Comparison of ENCODE assay signal across 17 cellular contexts in the genomic region with DNA sequence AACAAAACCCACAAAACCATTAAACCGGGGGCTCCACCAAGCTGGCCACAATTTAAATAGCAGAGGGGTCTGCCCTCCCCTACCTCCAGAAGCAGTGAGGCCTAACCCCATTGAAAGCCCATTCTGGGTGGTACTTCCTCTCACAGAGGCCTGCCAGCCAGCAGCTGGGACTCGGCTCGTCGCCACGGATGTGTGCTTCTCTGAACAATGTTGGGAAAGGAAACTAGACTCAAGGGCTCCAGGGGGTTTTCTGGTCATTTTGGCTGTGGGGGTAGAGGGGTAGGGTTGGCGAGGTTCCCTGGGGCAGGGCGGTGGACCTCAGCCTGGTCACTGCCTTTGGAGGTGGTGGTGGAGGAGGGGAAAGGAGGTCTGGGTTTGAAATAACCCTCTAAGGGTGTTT. TPM values are rescaled to one million over a fixed set of nuclear protein-coding genes. Genes with fewer than 3 reads are reported as not detected.
DNase-seq lines count a peak whose midpoint lies in the region; ATAC-seq and TF ChIP-seq lines count a peak whose summit lies in the region.
"Had no signal": no experiment of that assay in that cellular context is flagged by ENCODE, and none has a peak within 500 bp of the region (broad histone marks: within the 10 kb centered on the region; RNA-seq: fewer than 3 reads in every experiment).

No MANE protein-coding gene starts in this region.

- peaks cover 0 to 39% (median 13%) of the 10 kb centered on the region in 9 donors for H3K4me1 ChIP-seq in heart right ventricle
- H3K4me1 ChIP-seq in Loucy (ENCODE audit: insufficient read depth, low read length, poor library complexity, severe bottlenecking) = peaks cover 16% of the 10 kb centered on the region
- H3K4me1 ChIP-seq in BE2C = no peaks in the 10 kb centered on the region
- H3K4me1 ChIP-seq: adrenal gland, foreskin keratinocyte had no signal

- 49 to 63% methylated on average over 7 of the region's 7 CpGs for WGBS in heart right ventricle, 2 donors

- H3K9me2 ChIP-seq in Loucy (replicated peaks; ENCODE audit: low read depth, low read length) = no peaks in the 10 kb centered on the region

- H3K27me3 ChIP-seq in heart right ventricle = peaks cover 0 to 12% (median 1%) of the 10 kb centered on the region in 7 donors
- no peaks in the 10 kb centered on the region for H3K27me3 ChIP-seq in Loucy (ENCODE audit: insufficient read depth, low read length, poor library complexity, severe bottlenecking)
- H3K27me3 ChIP-seq in BE2C = peaks cover 16% of the 10 kb centered on the region
- H3K27me3 ChIP-seq: adrenal gland had no signal

- intact Hi-C loops in heart right ventricle (cut with DNase I) (loop anchor here in 1 of 10 donors (5.0 kb wide), 1 partner anchor 98 kb away; no protein-coding TSS in a partner anchor), cardiac septum (cut with DNase I) (loop anchor here (10.0 kb wide), 1 partner anchor 90 kb away; no protein-coding TSS in a partner anchor), left ventricle myocardium superior (cut with micrococcal nuclease) (no loop called here)

- ATAC-seq in heart right ventricle (peak; percentile 11 to 87 (median 68)), left ventricle myocardium superior (no peak)
- ATAC-seq: activated CD8-positive, alpha-beta T cell treated with anti-CD3 and anti-CD28 coated beads for 36 hours; activated T-helper 17 cell treated with anti-CD3 and anti-CD28 coated beads, Interleukin-2, amount 50 U/mL, for 72 hours; CD8-positive, alpha-beta T cell; foreskin keratinocyte; PC-3 had no signal

- DNase-seq in heart right ventricle = peak; percentile 33 to 72
- no peak for DNase-seq in cardiac septum (ENCODE audit: low spot score)
- DNase-seq in left ventricle myocardium superior = peak; percentile 56
- DNase-seq in NCI-H1694 treated with DMSO at 0.1 percent for 48 hours (lab: John Stamatoyannopoulos, UW) = no peak
- no peak for DNase-seq in BE2C
- no peak for DNase-seq in cerebellum (ENCODE audit: low spot score)
- DNase-seq in T-helper 1 cell = no peak
- DNase-seq: activated CD8-positive, alpha-beta T cell treated with anti-CD3 and anti-CD28 coated beads for 36 hours; adrenal gland; CD8-positive, alpha-beta T cell; foreskin keratinocyte; NCI-H1694; NCI-H510A; PC-3; transverse colon had no signal

- H3K36me3 ChIP-seq in heart right ventricle (no peaks in the 10 kb centered on the region), Loucy (ENCODE audit: insufficient read depth, low read length) (no peaks in the 10 kb centered on the region), BE2C (no peaks in the 10 kb centered on the region)
- H3K36me3 ChIP-seq: adrenal gland, transverse colon had no signal

- H2AFZ ChIP-seq in Loucy (ENCODE audit: low read length) = peak overlapping the region; percentile 72; the same call in 1 of the 2 replicates

- H3K4me3 ChIP-seq in heart right ventricle (no peak overlapping the region), Loucy (ENCODE audit: low read length, poor library complexity, severe bottlenecking) (no peak overlapping the region), BE2C (ENCODE audit: low read depth, low read length) (no peak overlapping the region)
- H3K4me3 ChIP-seq: adrenal gland, transverse colon had no signal

- H4K20me1 ChIP-seq in Loucy (ENCODE audit: insufficient read depth, low read length, poor library complexity, severe bottlenecking) = no peaks in the 10 kb centered on the region

- peak overlapping the region in 9 of 10 donors; percentile 6 to 79 (median 50) for H3K27ac ChIP-seq in heart right ventricle
- H3K27ac ChIP-seq: adrenal gland, foreskin keratinocyte, transverse colon had no signal

- H3F3A ChIP-seq in Loucy (ENCODE audit: low read depth) = no peaks in the 10 kb centered on the region

- no peak overlapping the region for H3K9ac ChIP-seq in Loucy (ENCODE audit: low read depth, low read length, poor library complexity, severe bottlenecking)

- TF ChIP-seq CTCF in heart right ventricle (IDR thresholded peaks at IDR 0.05) (no peak), Loucy (conservative IDR thresholded peaks at IDR 0.05; ENCODE audit: low read length) (no peak), BE2C (IDR thresholded peaks at IDR 0.05; ENCODE audit: low read depth, low read length) (no peak)

- H3K79me2 ChIP-seq in Loucy (ENCODE audit: insufficient read depth, low read length) = peaks cover under 1% of the 10 kb centered on the region; the same call in 1 of the 2 replicates

- H3K4me2 ChIP-seq in Loucy (ENCODE audit: low read depth, low read length, poor library complexity, severe bottlenecking) = peak overlapping the region; percentile 18

- H3K9me3 ChIP-seq in heart right ventricle (peaks cover 0 to 6% (median 0%) of the 10 kb centered on the region in 11 donors), Loucy (ENCODE audit: insufficient read depth, low read depth, low read length) (no peaks in the 10 kb centered on the region), BE2C (no peaks in the 10 kb centered on the region)
- H3K9me3 ChIP-seq: adrenal gland, transverse colon had no signal

RNA-seq across cellular contexts. Expression of gene PLCG2, which starts 4.7 kb away (rescaled TPM):
- 10 to 100 TPM in 2 of 10 donors, 1 to 10 TPM in 8; 4.1 to 18.2 (median 6.9) TPM for total RNA-seq in heart right ventricle
- polyA plus RNA-seq in heart right ventricle = 1 to 10 TPM; 2.4 to 5.6 TPM
- total RNA-seq in cardiac septum = 8.5 TPM
- 5.2 TPM for total RNA-seq in left ventricle myocardium superior
- not detected for polyA plus RNA-seq in BE2C (2012; ENCODE audit: insufficient read depth, insufficient read length, low read depth)
- 3.2 TPM for total RNA-seq in cerebellum

Comparison
In these comparisons a context has a peak if more than half of its experiments do, and no peak if none do; other contexts are left out.
1. DNase-seq: peak in heart right ventricle (2 of 2) and left ventricle myocardium superior (single experiment); none in cardiac septum (single experiment), NCI-H1694 treated with DMSO at 0.1 percent for 48 hours (single experiment), BE2C (single experiment), cerebellum (single experiment) and T-helper 1 cell (0 of 5).